22 cellular contexts compared by ENCODE assay signal in genomic region chr6:150627154-150627553, GRCh38. TPM values are rescaled to one million over a fixed set of nuclear protein-coding genes. Genes with fewer than 3 reads are reported as not detected.
DNase-seq lines count a peak whose midpoint lies in the region; ATAC-seq and TF ChIP-seq lines count a peak whose summit lies in the region.
"Had no signal": no experiment of that assay in that cellular context is flagged by ENCODE, and none has a peak within 500 bp of the region (broad histone marks: within the 10 kb centered on the region; RNA-seq: fewer than 3 reads in every experiment).

No MANE protein-coding gene starts in this region.

- peaks cover 3% of the 10 kb centered on the region for H3K9me3 Mint-ChIP-seq in stimulated activated memory B cell treated with anti-CD40 and anti-IgM and Interleukin-4, amounts not matched to agents 10 μg/mL and 1 μg/mL and 100 μg/mL, for 72 hours
- H3K9me3 Mint-ChIP-seq: activated CD4-positive, alpha-beta memory T cell treated with anti-CD3 and anti-CD28 coated beads, Interleukin-2, amount 10 ng/mL, durations not matched to agents 7 days and 5 days; activated naive CD4-positive, alpha-beta T cell treated with anti-CD3 and anti-CD28 coated beads, Interleukin-2, amount 50 U/mL, for 72 hours; activated T-helper 2 cell treated with anti-CD3 and anti-CD28 coated beads, Interferon-gamma antibody, Interleukin-2, Interleukin-4, amounts not matched to agents 10 μg/mL and 5 μg/mL and 100 μg/mL, durations not matched to agents 14 hours and 24 hours and 36 hours; naive thymus-derived CD8-positive, alpha-beta T cell; type B pancreatic cell had no signal

- no peaks in the 10 kb centered on the region for H3K27me3 Mint-ChIP-seq in stimulated activated memory B cell treated with anti-CD40 and anti-IgM and Interleukin-4, amounts not matched to agents 10 μg/mL and 1 μg/mL and 100 μg/mL, for 72 hours
- H3K27me3 Mint-ChIP-seq: activated CD4-positive, alpha-beta memory T cell treated with anti-CD3 and anti-CD28 coated beads, Interleukin-2, amount 10 ng/mL, durations not matched to agents 7 days and 5 days; T-helper 17 cell had no signal

- H3K36me3 ChIP-seq in GM23248 (ENCODE audit: low read depth) = no peaks in the 10 kb centered on the region
- H3K36me3 ChIP-seq in OCI-LY3 (replicated peaks; ENCODE audit: low read depth, low read length) = peaks cover 4% of the 10 kb centered on the region
- no peaks in the 10 kb centered on the region for H3K36me3 ChIP-seq in hepatocyte (replicated peaks; ENCODE audit: insufficient read depth, low read depth)

- H3K4me3 ChIP-seq in GM23248 (no peak overlapping the region), OCI-LY3 (ENCODE audit: low read length) (peak overlapping the region; percentile 44; the same call in 1 of the 2 replicates), hepatocyte (no peak overlapping the region)
- H3K4me3 ChIP-seq: esophagus squamous epithelium had no signal

- no peak overlapping the region for H3K27ac ChIP-seq in GM23248
- peak overlapping the region; percentile 66 for H3K27ac ChIP-seq in OCI-LY3 (ENCODE audit: low read length)
- peak overlapping the region; percentile 44 for H3K27ac ChIP-seq in hepatocyte

- in situ Hi-C loops in GM23248 (cut with MboI) = no loop called here

- H3K27ac Mint-ChIP-seq in stimulated activated memory B cell treated with anti-CD40 and anti-IgM and Interleukin-4, amounts not matched to agents 10 μg/mL and 1 μg/mL and 100 μg/mL, for 72 hours = peak overlapping the region; percentile 91
- H3K27ac Mint-ChIP-seq: activated CD4-positive, alpha-beta memory T cell treated with anti-CD3 and anti-CD28 coated beads, Interleukin-2, amount 10 ng/mL, durations not matched to agents 7 days and 5 days; activated naive CD4-positive, alpha-beta T cell treated with anti-CD3 and anti-CD28 coated beads, Interleukin-2, amount 50 U/mL, for 72 hours; activated T-helper 2 cell treated with anti-CD3 and anti-CD28 coated beads, Interferon-gamma antibody, Interleukin-2, Interleukin-4, amounts not matched to agents 10 μg/mL and 5 μg/mL and 100 μg/mL, durations not matched to agents 14 hours and 24 hours and 36 hours; dendritic cell treated with granulocyte-macrophage colony-stimulating factor and Interleukin-4, amounts not matched to agents 40 ng/mL and 50 ng/mL, for 4 days; T-helper 17 cell had no signal

- H3K4me1 ChIP-seq in GM23248 (ENCODE audit: insufficient read depth) (peaks cover 16% of the 10 kb centered on the region), OCI-LY3 (ENCODE audit: low read length) (peaks cover 91% of the 10 kb centered on the region), hepatocyte (ENCODE audit: insufficient read depth) (peaks cover 30% of the 10 kb centered on the region)

- TF ChIP-seq CTCF in OCI-LY3 (IDR thresholded peaks at IDR 0.05; ENCODE audit: low read depth, low read length) (no peak), hepatocyte (IDR thresholded peaks at IDR 0.05; ENCODE audit: poor library complexity) (no peak)

- H3K36me3 Mint-ChIP-seq in stimulated activated memory B cell treated with anti-CD40 and anti-IgM and Interleukin-4, amounts not matched to agents 10 μg/mL and 1 μg/mL and 100 μg/mL, for 72 hours = peaks cover 14% of the 10 kb centered on the region
- H3K36me3 Mint-ChIP-seq: activated naive CD4-positive, alpha-beta T cell treated with anti-CD3 and anti-CD28 coated beads, Interleukin-2, amount 50 U/mL, for 72 hours; naive thymus-derived CD8-positive, alpha-beta T cell had no signal

- no peaks in the 10 kb centered on the region; the same call in 1 of the 2 replicates for H3K9me2 ChIP-seq in GM23248 (ENCODE audit: insufficient read depth)
- H3K9me2 ChIP-seq in hepatocyte (replicated peaks; ENCODE audit: insufficient read depth) = no peaks in the 10 kb centered on the region

- H3K9me3 ChIP-seq in GM23248 (ENCODE audit: low read depth) (no peaks in the 10 kb centered on the region), OCI-LY3 (ENCODE audit: insufficient read depth, low read length) (peaks cover 15% of the 10 kb centered on the region; the same call in 1 of the 2 replicates), hepatocyte (ENCODE audit: low read depth) (no peaks in the 10 kb centered on the region)
- H3K9me3 ChIP-seq: esophagus squamous epithelium had no signal

- H4K20me1 ChIP-seq in GM23248 (ENCODE audit: insufficient read depth) = no peaks in the 10 kb centered on the region
- no peaks in the 10 kb centered on the region for H4K20me1 ChIP-seq in OCI-LY3 (ENCODE audit: insufficient read depth, low read length)
- H4K20me1 ChIP-seq in hepatocyte (ENCODE audit: insufficient read depth, poor library complexity, severe bottlenecking) = no peaks in the 10 kb centered on the region

- H3K4me2 ChIP-seq in GM23248 (ENCODE audit: unreplicated experiment) (peak overlapping the region; percentile 29), OCI-LY3 (ENCODE audit: low read length) (peak overlapping the region; percentile 66), hepatocyte (peak overlapping the region; percentile 42)

- H3K27me3 ChIP-seq in GM23248 (replicated peaks; ENCODE audit: insufficient read depth) = no peaks in the 10 kb centered on the region
- H3K27me3 ChIP-seq in OCI-LY3 (ENCODE audit: low read depth, low read length) = no peaks in the 10 kb centered on the region
- no peaks in the 10 kb centered on the region for H3K27me3 ChIP-seq in hepatocyte
- H3K27me3 ChIP-seq: esophagus squamous epithelium had no signal

- H3K79me2 ChIP-seq in GM23248 (ENCODE audit: insufficient read depth) (no peaks in the 10 kb centered on the region), OCI-LY3 (ENCODE audit: low read length) (peaks cover 86% of the 10 kb centered on the region), hepatocyte (peaks cover 24% of the 10 kb centered on the region)

- no peak for ATAC-seq in stimulated activated memory B cell treated with anti-CD40 and anti-IgM and Interleukin-4, amounts not matched to agents 10 μg/mL and 1 μg/mL and 100 μg/mL, for 72 hours
- no peak for ATAC-seq in GM18519 (IDR thresholded peaks at IDR 0.05; ENCODE audit: low FRiP score, unreplicated experiment)
- ATAC-seq: activated naive CD4-positive, alpha-beta T cell treated with anti-CD3 and anti-CD28 coated beads, Interleukin-2, amount 50 U/mL, for 72 hours; naive thymus-derived CD8-positive, alpha-beta T cell; T-helper 17 cell had no signal

- H3K4me1 Mint-ChIP-seq in stimulated activated memory B cell treated with anti-CD40 and anti-IgM and Interleukin-4, amounts not matched to agents 10 μg/mL and 1 μg/mL and 100 μg/mL, for 72 hours = peaks cover 72% of the 10 kb centered on the region

- no peak overlapping the region for H3K4me3 Mint-ChIP-seq in stimulated activated memory B cell treated with anti-CD40 and anti-IgM and Interleukin-4, amounts not matched to agents 10 μg/mL and 1 μg/mL and 100 μg/mL, for 72 hours
- H3K4me3 Mint-ChIP-seq: activated CD4-positive, alpha-beta memory T cell treated with anti-CD3 and anti-CD28 coated beads, Interleukin-2, amount 10 ng/mL, durations not matched to agents 7 days and 5 days; dendritic cell treated with granulocyte-macrophage colony-stimulating factor and Interleukin-4, amounts not matched to agents 40 ng/mL and 50 ng/mL, for 4 days; naive thymus-derived CD8-positive, alpha-beta T cell; T-helper 17 cell had no signal

- peaks cover 8% of the 10 kb centered on the region; the same call in 1 of the 2 replicates for H3F3A ChIP-seq in GM23248 (ENCODE audit: insufficient read depth)

- H3K9ac ChIP-seq in GM23248 (no peak overlapping the region), OCI-LY3 (ENCODE audit: low read length) (peak overlapping the region; percentile 57)

- 0 out of 2 replicates have a peak overlapping the region, but pooled peaks have one; percentile 9 for H2AFZ ChIP-seq in GM23248
- H2AFZ ChIP-seq in OCI-LY3 (ENCODE audit: low read depth, low read length) = no peak overlapping the region
- H2AFZ ChIP-seq in hepatocyte = no peak overlapping the region

- no peak for DNase-seq in GM23248
- DNase-seq in hepatocyte (ENCODE audit: low spot score) = no peak
- DNase-seq in activated CD8-positive, alpha-beta memory T cell treated with anti-CD3 and anti-CD28 coated beads, Interleukin-2, amount 50 U/mL, for 4 hours = no peak
- DNase-seq in kidney glomerular epithelial cell (lab: John Stamatoyannopoulos, UW) = no peak
- DNase-seq: activated CD4-positive, alpha-beta memory T cell treated with anti-CD3 and anti-CD28 coated beads, Interleukin-2, amount 10 ng/mL, durations not matched to agents 7 days and 5 days; activated CD4-positive, alpha-beta T cell treated with anti-CD3 and anti-CD28 coated beads for 1 hour; caudate nucleus; esophagus squamous epithelium; foreskin melanocyte; left colon; naive thymus-derived CD8-positive, alpha-beta T cell; NCI-H1092; NCI-H187 treated with DMSO at 0.1 percent for 48 hours; NK-92 treated with Interleukin-12 subunit alpha and Interleukin-12 subunit beta, amount 100 ng/mL, for 24 hours; T-helper 17 cell had no signal

RNA-seq across cellular contexts. Expression of gene PLEKHG1, which starts 27.5 kb away (rescaled TPM):
- total RNA-seq in GM23248 (2014; rRNA removed; shearing (Covaris generic)) = 0.11 and 3.7 TPM in 2 replicates
- polyA plus RNA-seq in GM23248 (2016; fragmentation: Nextera tagmentation; extraction: Ambion mirVana) (0.20 and 0.51 TPM in 2 replicates), hepatocyte (5.6 and 6.3 TPM in 2 replicates)
- total RNA-seq in hepatocyte = 6.3 and 6.8 TPM in 2 replicates
